Comparison of ENCODE assay signal across 8 cellular contexts in genomic region chr3:135895106-135895733, GRCh38.
DNase-seq lines count a peak whose midpoint lies in the region; ATAC-seq and TF ChIP-seq lines count a peak whose summit lies in the region.

No MANE protein-coding gene starts in this region.

- H3K27ac ChIP-seq in osteoblast (ENCODE audit: low read depth, low read length) = peak overlapping the region; percentile 76

- no peaks in the 10 kb centered on the region for H3K9me3 ChIP-seq in osteoblast (ENCODE audit: low read depth, low read length)

- H3K36me3 ChIP-seq in osteoblast (ENCODE audit: insufficient read depth, low read length) = no peaks in the 10 kb centered on the region

- no peaks in the 10 kb centered on the region for H3K27me3 ChIP-seq in osteoblast (ENCODE audit: insufficient read depth, low read length)

- peak overlapping the region; percentile 33 for H3K4me2 ChIP-seq in osteoblast (ENCODE audit: insufficient read depth, low read length)

- H4K20me1 ChIP-seq in osteoblast (ENCODE audit: insufficient read depth, low read length) = no peaks in the 10 kb centered on the region

- H3K4me1 ChIP-seq in osteoblast (ENCODE audit: insufficient read depth, low read length) = peaks cover 23% of the 10 kb centered on the region

- TF ChIP-seq CTCF in foreskin fibroblast (IDR thresholded peaks at IDR 0.05; ENCODE audit: low read depth, low read length) = peak; percentile 93
- TF ChIP-seq CTCF in osteoblast (IDR thresholded peaks at IDR 0.05; ENCODE audit: extremely low read depth, low read depth, low read length) = peak; percentile 97

- H3K79me2 ChIP-seq in osteoblast (ENCODE audit: insufficient read depth, low read length) = no peaks in the 10 kb centered on the region

- DNase-seq in DMS 273 treated with DMSO at 0.1 percent for 48 hours (lab: John Stamatoyannopoulos, UW) = peak; percentile 51
- DNase-seq in HPDE6-E6E7 (ENCODE audit: extremely low spot score) = peak; percentile 63
- DNase-seq in NCI-H526 (lab: John Stamatoyannopoulos, UW) = peak; percentile 64 to 88
- peak; percentile 63 for DNase-seq in activated CD8-positive, alpha-beta memory T cell treated with anti-CD3 and anti-CD28 coated beads, Interleukin-2, amount 50 U/mL, for 48 hours
- peak; percentile 74 to 91 for DNase-seq in foreskin fibroblast
- DNase-seq in osteoblast (ENCODE audit: insufficient read length, low spot score, missing footprints) = peak; percentile 55

- H3K4me3 ChIP-seq in foreskin fibroblast (ENCODE audit: low read depth in 1 of 2, low read length in 2 of 2) (no peak overlapping the region), osteoblast (ENCODE audit: insufficient read depth, low read length) (no peak overlapping the region)

- peak overlapping the region; percentile 40 for H2AFZ ChIP-seq in osteoblast (ENCODE audit: low read length)

- ATAC-seq in HG03139 (IDR thresholded peaks at IDR 0.05; ENCODE audit: unreplicated experiment) = no peak
- ATAC-seq in GM19467 (IDR thresholded peaks at IDR 0.05; ENCODE audit: unreplicated experiment) = no peak
